Comparison of ENCODE assay signal across 19 cellular contexts in the genomic region with DNA sequence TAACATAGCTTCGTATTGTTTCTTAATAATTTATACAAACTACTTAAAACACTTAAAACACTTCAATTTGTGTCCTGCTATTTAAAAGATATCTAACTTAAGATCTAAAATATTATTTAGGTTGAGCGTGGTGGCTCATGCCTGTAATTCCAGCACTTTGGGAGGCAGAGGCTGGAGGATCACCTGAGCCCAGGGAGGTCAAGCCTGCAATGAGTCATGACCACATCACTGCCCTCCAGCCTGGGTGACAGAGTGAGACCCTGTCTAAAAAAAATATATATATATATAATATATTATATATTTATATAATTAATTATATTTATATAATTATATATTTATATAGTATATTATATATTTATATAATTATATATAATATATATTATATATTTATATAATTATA. TPM values are rescaled to one million over a fixed set of nuclear protein-coding genes. Genes with fewer than 3 reads are reported as not detected.
DNase-seq lines count a peak whose midpoint lies in the region; ATAC-seq and TF ChIP-seq lines count a peak whose summit lies in the region.
"Had no signal": no experiment of that assay in that cellular context is flagged by ENCODE, and none has a peak within 500 bp of the region (broad histone marks: within the 10 kb centered on the region; RNA-seq: fewer than 3 reads in every experiment).

No MANE protein-coding gene starts in this region.

- TF ChIP-seq CTCF in WTC11 (IDR thresholded peaks at IDR 0.05) (no peak), uterus (IDR thresholded peaks at IDR 0.05) (no peak)

- ATAC-seq in WTC11, result no peak
- ATAC-seq in GM21423 (IDR thresholded peaks at IDR 0.05; ENCODE audit: unreplicated experiment), result no peak
- ATAC-seq: GM12878, GM23338 had no signal

- intact Hi-C loops in uterus (cut with DNase I; ENCODE audit: low total_unique reads), result no loop called here

- POLR2A ChIA-PET in WTC11 (lab: Charles Lee), result no interaction called here

- TF ChIP-seq POLR2A in uterus (IDR thresholded peaks at IDR 0.05), result no peak

- CTCF ChIA-PET in WTC11 (lab: Charles Lee), result no interaction called here

- no peak overlapping the region for H3K27ac Mint-ChIP-seq in WTC11
- H3K27ac Mint-ChIP-seq: B cell; CD4-positive, CD25-positive, alpha-beta regulatory T cell; CD8-positive, alpha-beta memory T cell; GM23338; HFFc6 had no signal

- no peak overlapping the region for H3K4me3 ChIP-seq in uterus
- H3K4me3 ChIP-seq: BLaER1 treated with 17β-estradiol and CSF1 and Interleukin-3, amounts not matched to agents 10 nM and 100 nM; GM12878; GM23338 had no signal

- no peaks in the 10 kb centered on the region for H3K4me1 Mint-ChIP-seq in WTC11
- H3K4me1 Mint-ChIP-seq: GM23338 had no signal

- H3K9me3 ChIP-seq in uterus, result no peaks in the 10 kb centered on the region
- H3K9me3 ChIP-seq: BLaER1 treated with 17β-estradiol and CSF1 and Interleukin-3, amounts not matched to agents 10 nM and 100 nM had no signal

- no peak overlapping the region for H3K4me3 Mint-ChIP-seq in WTC11
- H3K4me3 Mint-ChIP-seq: B cell; CD4-positive, CD25-positive, alpha-beta regulatory T cell; CD8-positive, alpha-beta memory T cell; GM23338; HFFc6 had no signal

- H3K27me3 ChIP-seq in uterus, result no peaks in the 10 kb centered on the region
- H3K27me3 ChIP-seq: BLaER1 treated with 17β-estradiol and CSF1 and Interleukin-3, amounts not matched to agents 10 nM and 100 nM had no signal

- no peaks in the 10 kb centered on the region; the same call in 1 of the 2 replicates for H3K27me3 Mint-ChIP-seq in WTC11 (ENCODE audit: low read depth)
- H3K27me3 Mint-ChIP-seq: B cell; CD8-positive, alpha-beta memory T cell had no signal

- no peaks in the 10 kb centered on the region for H3K36me3 ChIP-seq in uterus
- H3K36me3 ChIP-seq: BLaER1 treated with 17β-estradiol and CSF1 and Interleukin-3, amounts not matched to agents 10 nM and 100 nM had no signal

- H3K36me3 Mint-ChIP-seq in WTC11, result no peaks in the 10 kb centered on the region
- H3K36me3 Mint-ChIP-seq: CD4-positive, CD25-positive, alpha-beta regulatory T cell had no signal

- H3K9me3 Mint-ChIP-seq in WTC11, result no peaks in the 10 kb centered on the region
- H3K9me3 Mint-ChIP-seq: CD4-positive, CD25-positive, alpha-beta regulatory T cell; CD8-positive, alpha-beta memory T cell; GM23338; HFFc6 had no signal

- H3K4me1 ChIP-seq in uterus, result peaks cover under 1 to 7% of the 10 kb centered on the region in 2 donors

- peak; percentile 15 for DNase-seq in EH (ENCODE audit: low read depth)
- DNase-seq in M059J (ENCODE audit: low read depth), result peak; percentile 58
- DNase-seq in WTC11 (ENCODE audit: low spot score), result no peak
- DNase-seq in uterus, result no peak
- DNase-seq in activated naive CD4-positive, alpha-beta T cell treated with anti-CD3 and anti-CD28 coated beads, Interleukin-2, amount 50 U/mL, for 16 hours, result no peak
- DNase-seq in caudate nucleus (lab: John Stamatoyannopoulos, UW), result no peak
- DNase-seq: CD4-positive, CD25-positive, alpha-beta regulatory T cell; CD8-positive, alpha-beta memory T cell; COR-L47; HCEC 1CT; HFFc6; IMR-90; KBM-7 had no signal

- H3K27ac ChIP-seq in uterus (peak overlapping the region; percentile 5 to 38), caudate nucleus (ENCODE audit: low read depth, low read length) (no peak overlapping the region)

TF ChIP-seq in WTC11, 78 proteins besides CTCF, POLR2A, EP300 and RAD21:
- 0 out of 2 replicates have a peak, but pooled peaks have one; percentile 9 for TF ChIP-seq HMGA2 (CRISPR knock-in tag; IDR thresholded peaks at IDR 0.05)
- no peak for TF ChIP-seq NR2C2 (CRISPR knock-in tag; IDR thresholded peaks at IDR 0.05)

RNA-seq across cellular contexts. Expression of a gene that starts 4.2 kb away (rescaled TPM):
- 21.5 and 27.8 TPM in 2 replicates for total RNA-seq in M059J (2014; rRNA removed; shearing (Covaris generic))
- total RNA-seq in WTC11 (2021) (29.3 to 32.7 TPM (median 31.1 TPM) in 3 replicates), uterus (10 to 100 TPM; 22.0 to 48.6 (median 38.5) TPM)

RNA-seq across cellular contexts. Expression of a gene that starts 53.3 kb away (rescaled TPM):
- total RNA-seq in M059J (2014; rRNA removed; shearing (Covaris generic)), result 18.4 and 27.5 TPM in 2 replicates
- total RNA-seq in WTC11 (2021), result 2.8 to 5.2 TPM (median 3.9 TPM) in 3 replicates
- total RNA-seq in uterus, result 100 to 1,000 TPM in 2 of 4 donors, 10 to 100 TPM in 2; 21.2 to 240 (median 107) TPM
- total RNA-seq: A172; CD4-positive, CD25-positive, alpha-beta regulatory T cell; CD8-positive, alpha-beta memory T cell had no signal

Comparison
In these comparisons a context has a peak if more than half of its experiments do, and no peak if none do; other contexts are left out.
1. DNase-seq: peak in EH (single experiment) and M059J (single experiment); none in WTC11 (single experiment), uterus (0 of 2), activated naive CD4-positive, alpha-beta T cell treated with anti-CD3 and anti-CD28 coated beads, Interleukin-2, amount 50 U/mL, for 16 hours (single experiment) and caudate nucleus (0 of 61).